1 cellular context compared by ENCODE assay signal in genomic region chr9:38284768-38285080, GRCh38.
TF ChIP-seq lines count a peak whose summit lies in the region.

No MANE protein-coding gene starts in this region.

TF ChIP-seq in H1, 55 proteins besides CTCF, POLR2A, EP300 and RAD21 (continued from another document):
- TF ChIP-seq ATF3 (IDR thresholded peaks at IDR 0.05; ENCODE audit: insufficient read depth, low read depth, low read length) (no peak), SAP30 (IDR thresholded peaks at IDR 0.05; ENCODE audit: insufficient read depth, insufficient replicate concordance, low read length) (no peak), SP1 (IDR thresholded peaks at IDR 0.05; ENCODE audit: low read depth, low read length) (no peak), PHF8 (conservative IDR thresholded peaks at IDR 0.05; ENCODE audit: low read depth, low read length) (no peak), CHD1 (IDR thresholded peaks at IDR 0.05; ENCODE audit: low read depth, low read length) (no peak), TCF12 (IDR thresholded peaks at IDR 0.05; ENCODE audit: low read depth, low read length) (0 out of 2 replicates have a peak, but pooled peaks have one; percentile 17), KDM1A (IDR thresholded peaks at IDR 0.05; ENCODE audit: borderline replicate concordance, low read length) (no peak), TBP (IDR thresholded peaks at IDR 0.05; ENCODE audit: low read depth, low read length) (no peak)
